Comparison of ENCODE assay signal across 31 cellular contexts in genomic region chr21:37908691-37909090, GRCh38. TPM values are rescaled to one million over a fixed set of nuclear protein-coding genes. Genes with fewer than 3 reads are reported as not detected.
"Had no signal": no experiment of that assay in that cellular context is flagged by ENCODE, and none has a peak within 500 bp of the region (broad histone marks: within the 10 kb centered on the region; RNA-seq: fewer than 3 reads in every experiment).

No MANE protein-coding gene starts in this region.

- H3K27ac ChIP-seq: left lung, lower lobe of right lung, ovary, right atrium auricular region, right lobe of liver, skin epidermis, suprapubic skin, thoracic aorta, tibial artery, upper lobe of right lung had no signal

- H3K9me3 Mint-ChIP-seq: natural killer cell treated with Interleukin-12 subunit alpha and Interleukin-12 subunit beta and Interleukin-15 and Interleukin-18, amount 100 ng/mL, for 72 hours; stimulated activated naive CD8-positive, alpha-beta T cell treated with anti-CD3 and anti-CD28 coated beads, Interleukin-15, Interleukin-2, amounts not matched to agents 100 ng/mL and 50 ng/mL, for 24 hours had no signal

- H3K27me3 ChIP-seq: ovary, right atrium auricular region had no signal

- H3K4me1 Mint-ChIP-seq: immature natural killer cell; naive thymus-derived CD4-positive, alpha-beta T cell had no signal

- DNase-seq: hypothalamus; immature natural killer cell; kidney; left colon; left lung; lower lobe of right lung; mammary epithelial cell; mesenchymal stem cell; naive thymus-derived CD4-positive, alpha-beta T cell; ovary; right lobe of liver; stimulated activated CD4-positive, alpha-beta T cell treated with anti-CD3 and anti-CD28 coated beads, Interleukin-12 subunit alpha, Interleukin-12 subunit beta, amount 100 ng/mL, for 4 hours; stimulated activated CD4-positive, alpha-beta T cell treated with anti-CD3 and anti-CD28 coated beads, Interleukin-15, amount 100 ng/mL, for 24 hours; stimulated activated CD4-positive, alpha-beta T cell treated with anti-CD3 and anti-CD28 coated beads, Interleukin-2, amount 100 ng/mL, for 24 hours; stimulated activated CD4-positive, alpha-beta T cell treated with anti-CD3 and anti-CD28 coated beads, Interleukin-4, amount 100 ng/mL, for 1 hour; stimulated activated naive CD4-positive, alpha-beta T cell; tibial artery; trophoblast cell; upper lobe of right lung had no signal

- H3K4me3 Mint-ChIP-seq: immature natural killer cell; naive thymus-derived CD4-positive, alpha-beta T cell; natural killer cell treated with Interleukin-12 subunit alpha and Interleukin-12 subunit beta and Interleukin-15 and Interleukin-18, amount 100 ng/mL, for 72 hours; stimulated activated naive CD8-positive, alpha-beta T cell treated with anti-CD3 and anti-CD28 coated beads, Interleukin-15, Interleukin-2, amounts not matched to agents 100 ng/mL and 50 ng/mL, for 24 hours had no signal

- H3K4me1 ChIP-seq: left lung, lower lobe of right lung, right atrium auricular region, right lobe of liver, suprapubic skin, tibial artery, upper lobe of right lung had no signal

- FAIRE-seq: islet of Langerhans, kidney, urothelium cell line had no signal

- H3K36me3 Mint-ChIP-seq: immature natural killer cell; naive thymus-derived CD4-positive, alpha-beta T cell; natural killer cell treated with Interleukin-12 subunit alpha and Interleukin-12 subunit beta and Interleukin-15 and Interleukin-18, amount 100 ng/mL, for 72 hours had no signal

- H3K4me3 ChIP-seq: left lung, lower lobe of right lung, ovary, right atrium auricular region, right lobe of liver, skin epidermis, suprapubic skin, thoracic aorta, tibial artery, upper lobe of right lung had no signal

- H3K36me3 ChIP-seq: left lung, lower lobe of right lung, ovary, right atrium auricular region, right lobe of liver, suprapubic skin, thoracic aorta, tibial artery, upper lobe of right lung had no signal

- H3K9me3 ChIP-seq: left lung, lower lobe of right lung, right atrium auricular region, right lobe of liver, suprapubic skin, thoracic aorta, tibial artery, upper lobe of right lung had no signal

- H3K27ac Mint-ChIP-seq: immature natural killer cell; naive thymus-derived CD4-positive, alpha-beta T cell; natural killer cell treated with Interleukin-12 subunit alpha and Interleukin-12 subunit beta and Interleukin-15 and Interleukin-18, amount 100 ng/mL, for 72 hours; progenitor cell of endocrine pancreas; stimulated activated naive CD8-positive, alpha-beta T cell treated with anti-CD3 and anti-CD28 coated beads, Interleukin-15, Interleukin-2, amounts not matched to agents 100 ng/mL and 50 ng/mL, for 24 hours had no signal

- ATAC-seq: left colon; left lung; lower lobe of right lung; naive thymus-derived CD4-positive, alpha-beta T cell; natural killer cell treated with Interleukin-12 subunit alpha and Interleukin-12 subunit beta and Interleukin-15 and Interleukin-18, amount 100 ng/mL, for 72 hours; right lobe of liver; upper lobe of right lung had no signal

RNA-seq across cellular contexts. Expression of gene KCNJ6, which starts 7.6 kb away (rescaled TPM):
- total RNA-seq: liver; mammary epithelial cell; naive thymus-derived CD4-positive, alpha-beta T cell; natural killer cell treated with Interleukin-12 subunit alpha and Interleukin-12 subunit beta and Interleukin-15 and Interleukin-18, amount 100 ng/mL, for 72 hours; omental fat pad; ovary; right atrium auricular region; subcutaneous adipose tissue; suprapubic skin; thoracic aorta had no signal
- polyA plus RNA-seq: immature natural killer cell had no signal
